Comparison of ENCODE assay signal across 8 cellular contexts in genomic region chr5:150497274-150497988, GRCh38. TPM values are rescaled to one million over a fixed set of nuclear protein-coding genes. Genes with fewer than 3 reads are reported as not detected.
DNase-seq lines count a peak whose midpoint lies in the region; ATAC-seq and TF ChIP-seq lines count a peak whose summit lies in the region.

No MANE protein-coding gene starts in this region.

- CTCF ChIA-PET in PC-3 (lab: Charles Lee): interaction anchor here (1.5 kb wide), 1 partner anchor 39 kb away, joined by 4 read pairs; no protein-coding TSS in a partner anchor

- H3K27me3 ChIP-seq in BLaER1: no peaks in the 10 kb centered on the region
- no peaks in the 10 kb centered on the region for H3K27me3 ChIP-seq in PC-3 (ENCODE audit: low read length)
- H3K27me3 ChIP-seq in fibroblast of lung (ENCODE audit: control insufficient read depth, insufficient read depth, low read length): no peaks in the 10 kb centered on the region

- H3K4me1 Mint-ChIP-seq in stimulated activated naive CD8-positive, alpha-beta T cell treated with anti-CD3 and anti-CD28 coated beads, Interleukin-15, amount 100 ng/mL, for 72 hours: no peaks in the 10 kb centered on the region

- no TSS peak for BruUV-seq in PC-3 (replicated peaks; lab: Mats Ljungman, UMichigan)

- no peaks in the 10 kb centered on the region for H3K27me3 Mint-ChIP-seq in stimulated activated naive CD8-positive, alpha-beta T cell treated with anti-CD3 and anti-CD28 coated beads, Interleukin-15, amount 100 ng/mL, for 72 hours

- no peaks in the 10 kb centered on the region for H3K9me3 Mint-ChIP-seq in stimulated activated naive CD8-positive, alpha-beta T cell treated with anti-CD3 and anti-CD28 coated beads, Interleukin-15, amount 100 ng/mL, for 72 hours

- H3K36me3 ChIP-seq in BLaER1 (peaks cover 49% of the 10 kb centered on the region), PC-3 (ENCODE audit: low read depth, low read length) (peaks cover 9% of the 10 kb centered on the region; the same call in 1 of the 2 replicates), fibroblast of lung (ENCODE audit: control insufficient read depth, insufficient read depth, low read length) (peaks cover 11% of the 10 kb centered on the region)

- no peak overlapping the region for H3K4me3 ChIP-seq in BLaER1
- H3K4me3 ChIP-seq in PC-3 (ENCODE audit: low read length): peak overlapping the region; percentile 20; the same call in 1 of the 2 replicates
- H3K4me3 ChIP-seq in fibroblast of lung (replicated peaks in 1 of 4; ENCODE audit: control extremely low read depth in 1 of 4, insufficient read depth in 1 of 4, low read depth in 3 of 4, low read length in 4 of 4): peak overlapping the region in 3 of 4 experiments; percentile 36 to 48 (median 40)

- H4K20me1 ChIP-seq in BLaER1 (peaks cover 94% of the 10 kb centered on the region), PC-3 (ENCODE audit: low read length) (peaks cover 44% of the 10 kb centered on the region), fibroblast of lung (ENCODE audit: control insufficient read depth, extremely low read depth, insufficient read depth, low read length) (no peaks in the 10 kb centered on the region)

- H3K79me2 ChIP-seq in PC-3 (ENCODE audit: low read length) (peaks cover 80% of the 10 kb centered on the region), fibroblast of lung (ENCODE audit: control insufficient read depth, insufficient read depth, low read length) (peaks cover 90% of the 10 kb centered on the region)

- no peak overlapping the region for H3K27ac Mint-ChIP-seq in stimulated activated naive CD8-positive, alpha-beta T cell treated with anti-CD3 and anti-CD28 coated beads, Interleukin-15, amount 100 ng/mL, for 72 hours

- no peak overlapping the region for H2AFZ ChIP-seq in PC-3 (ENCODE audit: low read length)
- H2AFZ ChIP-seq in fibroblast of lung (ENCODE audit: low read length): no peak overlapping the region

- POLR2A ChIA-PET in PC-3 (lab: Charles Lee; ENCODE audit: unreplicated experiment): no interaction called here

- TF ChIP-seq CTCF in PC-3 (conservative IDR thresholded peaks at IDR 0.05; ENCODE audit: low read depth, low read length) (no peak), fibroblast of lung (conservative IDR thresholded peaks at IDR 0.05 in 1 of 2, IDR thresholded peaks at IDR 0.05 in 1 of 2; ENCODE audit: low read depth in 1 of 2, low read length in 2 of 2) (no peak)

- no peaks in the 10 kb centered on the region for H3K9me2 ChIP-seq in PC-3 (replicated peaks; ENCODE audit: low read length)

- H3K27ac ChIP-seq in BLaER1: peak overlapping the region; percentile 11; the same call in 1 of the 2 replicates
- H3K27ac ChIP-seq in PC-3 (ENCODE audit: low read length): peak overlapping the region; percentile 67
- peak overlapping the region; percentile 92 for H3K27ac ChIP-seq in fibroblast of lung (ENCODE audit: insufficient read depth, low read length)

- H3K9ac ChIP-seq in BLaER1 (no peak overlapping the region), PC-3 (ENCODE audit: low read length) (peak overlapping the region; percentile 30), fibroblast of lung (ENCODE audit: insufficient read depth, low read length) (peak overlapping the region; percentile 39)

- peak overlapping the region; percentile 58 for H3K4me2 ChIP-seq in BLaER1
- H3K4me2 ChIP-seq in PC-3 (ENCODE audit: low read length): peak overlapping the region; percentile 64
- H3K4me2 ChIP-seq in fibroblast of lung (ENCODE audit: extremely low read depth, insufficient read depth, low read length): peak overlapping the region; percentile 89

- peaks cover 49% of the 10 kb centered on the region for H3K4me1 ChIP-seq in BLaER1
- peaks cover 32% of the 10 kb centered on the region for H3K4me1 ChIP-seq in PC-3 (ENCODE audit: insufficient read depth, low read length)
- peaks cover 58% of the 10 kb centered on the region for H3K4me1 ChIP-seq in fibroblast of lung (ENCODE audit: control insufficient read depth, extremely low read depth, insufficient read depth, low read length)

- H3K9me3 ChIP-seq in BLaER1 (no peaks in the 10 kb centered on the region), PC-3 (ENCODE audit: low read length) (no peaks in the 10 kb centered on the region), fibroblast of lung (ENCODE audit: control insufficient read depth, insufficient read depth, low read depth, low read length) (no peaks in the 10 kb centered on the region)

- H3K4me3 Mint-ChIP-seq in stimulated activated naive CD8-positive, alpha-beta T cell treated with anti-CD3 and anti-CD28 coated beads, Interleukin-15, amount 100 ng/mL, for 72 hours: no peak overlapping the region

- DNase-seq in PC-3 (peak; percentile 95), fibroblast of lung (ENCODE audit: low read depth in 2 of 2) (peak; percentile 93 to 95), occipital lobe (lab: John Stamatoyannopoulos, UW) (peak; percentile 81), NCI-H1105 (lab: John Stamatoyannopoulos, UW) (no peak), GDM1 (lab: John Stamatoyannopoulos, UW) (no peak), NCI-H774 (lab: John Stamatoyannopoulos, UW) (no peak)
- DNase-seq in stimulated activated naive CD8-positive, alpha-beta T cell treated with anti-CD3 and anti-CD28 coated beads, Interleukin-15, amount 100 ng/mL, for 72 hours: no peak

- no peaks in the 10 kb centered on the region for H3F3A ChIP-seq in PC-3 (ENCODE audit: low read length, unreplicated experiment)

- intact Hi-C loops in PC-3 (cut with micrococcal nuclease): no loop called here

- ATAC-seq in PC-3: peak; percentile 100
- no peak for ATAC-seq in stimulated activated naive CD8-positive, alpha-beta T cell treated with anti-CD3 and anti-CD28 coated beads, Interleukin-15, amount 100 ng/mL, for 72 hours

RNA-seq across cellular contexts. Expression of gene NDST1, which starts 10.5 kb away (rescaled TPM):
- total RNA-seq in PC-3 (2014; rRNA removed): 42.6 and 46.1 TPM in 2 replicates
- 18.2 and 38.5 TPM in 2 replicates for total RNA-seq in fibroblast of lung
- polyA plus RNA-seq in fibroblast of lung: 50.5 and 94.8 TPM in 2 replicates
- polyA plus RNA-seq in fibroblast of lung (2012): 69.9 and 152 TPM in 2 replicates
- polyA minus RNA-seq in fibroblast of lung (ENCODE audit: low replicate concordance): 218 and 448 TPM in 2 replicates
- 23.1 TPM for total RNA-seq in occipital lobe

RNA-seq across cellular contexts. Expression of gene RPS14, which starts 47.9 kb away (rescaled TPM):
- 2,005 and 2,031 TPM in 2 replicates for total RNA-seq in PC-3 (2014; rRNA removed)
- total RNA-seq in fibroblast of lung: 1,962 and 4,466 TPM in 2 replicates
- 5,623 and 6,025 TPM in 2 replicates for polyA plus RNA-seq in fibroblast of lung
- 3,434 and 3,467 TPM in 2 replicates for polyA plus RNA-seq in fibroblast of lung (2012)
- polyA minus RNA-seq in fibroblast of lung (ENCODE audit: low replicate concordance): 1,117 and 1,370 TPM in 2 replicates
- 2,126 TPM for total RNA-seq in occipital lobe

Comparison
In these comparisons a context has a peak if more than half of its experiments do, and no peak if none do; other contexts are left out.
1. H3K27ac ChIP-seq: peak in every context shown above with its lines; median percentile 92 in fibroblast of lung; 67 in PC-3; 11 in BLaER1.
2. DNase-seq: peak in PC-3 (single experiment), fibroblast of lung (2 of 2) and occipital lobe (single experiment); none in NCI-H1105 (single experiment), GDM1 (single experiment), stimulated activated naive CD8-positive, alpha-beta T cell treated with anti-CD3 and anti-CD28 coated beads, Interleukin-15, amount 100 ng/mL, for 72 hours (0 of 2) and NCI-H774 (single experiment).
3. Peak in every context shown above with its lines, with median percentiles within 50 percentile points of each other: H3K4me2 ChIP-seq.